10 cellular contexts compared by ENCODE assay signal in the genomic region with DNA sequence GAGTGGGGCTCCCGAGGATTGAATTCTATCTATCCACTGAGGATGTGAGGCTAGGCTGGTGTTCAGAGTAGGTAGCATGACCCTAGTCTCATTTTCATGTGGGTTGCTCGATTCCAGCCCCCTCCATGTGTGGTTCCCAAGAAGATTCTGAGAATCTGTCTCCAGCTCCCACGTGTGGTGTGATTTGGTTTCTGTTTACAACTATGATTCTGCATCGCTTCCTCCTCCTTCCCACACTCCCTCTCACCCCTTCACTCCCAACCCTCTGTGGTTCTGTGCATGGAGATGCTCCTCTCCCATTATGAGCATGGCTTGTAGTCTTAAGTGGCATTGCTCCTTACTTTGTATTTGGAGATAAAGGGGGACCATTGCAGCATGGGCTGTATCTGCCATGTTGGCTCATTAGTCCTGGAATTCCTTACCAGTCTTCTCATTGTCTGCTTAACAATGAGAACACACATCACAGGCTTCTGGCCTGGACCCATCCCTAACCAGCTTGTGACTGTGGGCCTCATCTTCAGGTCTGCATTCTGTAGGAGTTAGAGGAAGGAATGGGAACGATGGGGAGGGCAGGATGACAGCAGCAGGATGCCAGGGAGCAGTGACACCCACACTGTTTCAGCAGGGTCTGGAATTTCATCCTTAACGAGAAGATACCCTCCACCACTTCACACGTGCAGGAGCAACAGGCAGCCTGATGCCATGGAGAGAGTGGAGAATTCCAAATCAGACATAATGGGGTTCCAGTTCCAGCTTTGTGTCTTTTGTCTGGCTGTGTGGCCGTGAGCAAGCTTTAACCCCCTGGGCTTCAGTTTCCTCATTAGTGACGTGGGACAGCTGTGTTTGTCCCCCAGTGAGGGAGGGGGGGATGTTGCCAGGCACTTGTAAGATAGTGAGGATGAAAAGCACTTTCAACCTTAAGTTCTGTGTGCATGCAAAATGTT.
A peak's percentile ranks its signal among the peaks of the same experiment; 100 is the strongest.
DNase-seq lines count a peak whose midpoint lies in the region; ATAC-seq, FAIRE-seq and TF ChIP-seq lines count a peak whose summit lies in the region.
"Had no signal": no experiment of that assay in that cellular context is flagged by ENCODE, and none has a peak within 500 bp of the region (broad histone marks: within the 10 kb centered on the region; RNA-seq: fewer than 3 reads in every experiment).

No MANE protein-coding gene starts in this region.

- no peaks in the 10 kb centered on the region for H3K27me3 Mint-ChIP-seq in chondrocyte (ENCODE audit: low read depth)
- no peaks in the 10 kb centered on the region for H3K27me3 Mint-ChIP-seq in osteocyte (ENCODE audit: unreplicated experiment)

- no peak for ATAC-seq in GM18868 (IDR thresholded peaks at IDR 0.05; ENCODE audit: unreplicated experiment)
- ATAC-seq in GM21381 (IDR thresholded peaks at IDR 0.05; ENCODE audit: unreplicated experiment): no peak

- H3K27ac Mint-ChIP-seq in chondrocyte (ENCODE audit: unreplicated experiment): peak overlapping the region; percentile 90
- peak overlapping the region; percentile 88 for H3K27ac Mint-ChIP-seq in osteocyte (ENCODE audit: unreplicated experiment)

- DNase-seq in Ammon's horn (ENCODE audit: low spot score) (peak; percentile 23), HTR-8/SVneo (ENCODE audit: insufficient read length, low spot score) (no peak), chondrocyte (ENCODE audit: low spot score) (no peak), osteocyte (ENCODE audit: extremely low spot score, unreplicated experiment) (peak; percentile 19), NCI-H524 treated with DMSO at 0.1 percent for 48 hours (lab: John Stamatoyannopoulos, UW) (no peak), GDM1 (lab: John Stamatoyannopoulos, UW) (no peak)
- DNase-seq: COR-L47, NCI-H2081 had no signal

- H3K4me1 Mint-ChIP-seq in chondrocyte (ENCODE audit: low read depth) (peaks cover 59% of the 10 kb centered on the region), osteocyte (ENCODE audit: unreplicated experiment) (peaks cover 63% of the 10 kb centered on the region)

- H3K9me3 Mint-ChIP-seq in chondrocyte (ENCODE audit: low read depth) (no peaks in the 10 kb centered on the region), osteocyte (ENCODE audit: unreplicated experiment) (no peaks in the 10 kb centered on the region)

- TF ChIP-seq CTCF in chondrocyte (IDR thresholded peaks at IDR 0.05) (peak; percentile 37), osteocyte (IDR thresholded peaks at IDR 0.05) (no peak)

- no peak overlapping the region for H3K4me3 Mint-ChIP-seq in chondrocyte (ENCODE audit: unreplicated experiment)
- H3K4me3 Mint-ChIP-seq in osteocyte (ENCODE audit: unreplicated experiment): no peak overlapping the region

- H3K36me3 Mint-ChIP-seq in chondrocyte (ENCODE audit: low read depth): peaks cover 5% of the 10 kb centered on the region
- peaks cover 9% of the 10 kb centered on the region for H3K36me3 Mint-ChIP-seq in osteocyte (ENCODE audit: unreplicated experiment)

- FAIRE-seq in HTR-8/SVneo (lab: Jason Lieb, UNC): peak; percentile 9

Comparison
In these comparisons a context has a peak if more than half of its experiments do, and no peak if none do; other contexts are left out.
1. DNase-seq: peak in Ammon's horn (single experiment) and osteocyte (single experiment); none in HTR-8/SVneo (single experiment), chondrocyte (single experiment), NCI-H524 treated with DMSO at 0.1 percent for 48 hours (single experiment) and GDM1 (single experiment).